1 cellular context compared by ENCODE assay signal in genomic region chr10:102432162-102432950, GRCh38.
TF ChIP-seq lines count a peak whose summit lies in the region.

A gene with protein sequence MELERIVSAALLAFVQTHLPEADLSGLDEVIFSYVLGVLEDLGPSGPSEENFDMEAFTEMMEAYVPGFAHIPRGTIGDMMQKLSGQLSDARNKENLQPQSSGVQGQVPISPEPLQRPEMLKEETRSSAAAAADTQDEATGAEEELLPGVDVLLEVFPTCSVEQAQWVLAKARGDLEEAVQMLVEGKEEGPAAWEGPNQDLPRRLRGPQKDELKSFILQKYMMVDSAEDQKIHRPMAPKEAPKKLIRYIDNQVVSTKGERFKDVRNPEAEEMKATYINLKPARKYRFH (minus strand): TSS chr10:102432574. CDS start chr10:102425188, 7,386 bp downstream.

TF ChIP-seq in HepG2, 621 proteins besides CTCF, POLR2A, EP300 and RAD21 (continued from another document and continues in another):
- TF ChIP-seq, protein P1, sequence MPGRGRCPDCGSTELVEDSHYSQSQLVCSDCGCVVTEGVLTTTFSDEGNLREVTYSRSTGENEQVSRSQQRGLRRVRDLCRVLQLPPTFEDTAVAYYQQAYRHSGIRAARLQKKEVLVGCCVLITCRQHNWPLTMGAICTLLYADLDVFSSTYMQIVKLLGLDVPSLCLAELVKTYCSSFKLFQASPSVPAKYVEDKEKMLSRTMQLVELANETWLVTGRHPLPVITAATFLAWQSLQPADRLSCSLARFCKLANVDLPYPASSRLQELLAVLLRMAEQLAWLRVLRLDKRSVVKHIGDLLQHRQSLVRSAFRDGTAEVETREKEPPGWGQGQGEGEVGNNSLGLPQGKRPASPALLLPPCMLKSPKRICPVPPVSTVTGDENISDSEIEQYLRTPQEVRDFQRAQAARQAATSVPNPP (CRISPR knock-in tag; IDR thresholded peaks at IDR 0.05) = 0 out of 2 replicates have a peak, but pooled peaks have one; percentile 29
- TF ChIP-seq KDM5A (IDR thresholded peaks at IDR 0.05; ENCODE audit: borderline replicate concordance, low read length) = peak; percentile 62; the same call in 1 of the 2 replicates
- TF ChIP-seq KDM1A (CRISPR knock-in tag; IDR thresholded peaks at IDR 0.05) = no peak
- no peak for TF ChIP-seq NFIC (IDR thresholded peaks at IDR 0.05; ENCODE audit: low read length)
- peak; percentile 76; the same call in 1 of the 2 replicates for TF ChIP-seq MIER2 (CRISPR knock-in tag; IDR thresholded peaks at IDR 0.05)
- TF ChIP-seq MAZ (IDR thresholded peaks at IDR 0.05; ENCODE audit: borderline replicate concordance, low read depth, low read length) = peak; percentile 67
- peak; percentile 89 for TF ChIP-seq MAZ (CRISPR knock-in tag; IDR thresholded peaks at IDR 0.05; ENCODE audit: low read depth)
- TF ChIP-seq NR2F6 (IDR thresholded peaks at IDR 0.05) = peak; percentile 17; the same call in 1 of the 2 replicates
- TF ChIP-seq NR2F6 (CRISPR knock-in tag; IDR thresholded peaks at IDR 0.05) = no peak
- peak; percentile 15; the same call in 1 of the 2 replicates for TF ChIP-seq ZNF263 (CRISPR knock-in tag; IDR thresholded peaks at IDR 0.05)
- 0 out of 2 replicates have a peak, but pooled peaks have one; percentile 24 for TF ChIP-seq RARA (CRISPR knock-in tag; IDR thresholded peaks at IDR 0.05)
- TF ChIP-seq ZNF768 (CRISPR knock-in tag; IDR thresholded peaks at IDR 0.05) = peak; percentile 37; the same call in 1 of the 2 replicates
- TF ChIP-seq, protein P2, sequence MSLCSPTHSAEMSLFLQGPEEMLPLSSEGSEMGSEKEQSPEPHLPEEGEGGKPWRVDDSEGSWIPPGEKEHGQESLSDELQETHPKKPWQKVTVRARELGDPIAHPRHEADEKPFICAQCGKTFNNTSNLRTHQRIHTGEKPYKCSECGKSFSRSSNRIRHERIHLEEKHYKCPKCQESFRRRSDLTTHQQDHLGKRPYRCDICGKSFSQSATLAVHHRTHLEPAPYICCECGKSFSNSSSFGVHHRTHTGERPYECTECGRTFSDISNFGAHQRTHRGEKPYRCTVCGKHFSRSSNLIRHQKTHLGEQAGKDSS (CRISPR knock-in tag; IDR thresholded peaks at IDR 0.05; ENCODE audit: borderline replicate concordance, low read depth) = 0 out of 2 replicates have a peak, but pooled peaks have one; percentile 62
- no peak for TF ChIP-seq SOX5 (CRISPR knock-in tag; IDR thresholded peaks at IDR 0.05; ENCODE audit: borderline replicate concordance)
- peak; percentile 95 for TF ChIP-seq THAP9 (CRISPR knock-in tag; IDR thresholded peaks at IDR 0.05; ENCODE audit: borderline replicate concordance)
- no peak for TF ChIP-seq ZNF367 (CRISPR knock-in tag; IDR thresholded peaks at IDR 0.05; ENCODE audit: borderline replicate concordance)
- TF ChIP-seq ZFX (CRISPR knock-in tag; IDR thresholded peaks at IDR 0.05; ENCODE audit: low read depth) = peak; percentile 91
- TF ChIP-seq ZNF567 (CRISPR knock-in tag; IDR thresholded peaks at IDR 0.05; ENCODE audit: borderline replicate concordance) = no peak
- peak; percentile 80 for TF ChIP-seq TCF7 (IDR thresholded peaks at IDR 0.05; ENCODE audit: low read depth)
- 0 out of 2 replicates have a peak, but pooled peaks have one; percentile 51 for TF ChIP-seq ZNF343 (CRISPR knock-in tag; IDR thresholded peaks at IDR 0.05)
- 0 out of 2 replicates have a peak, but pooled peaks have one; percentile 38 for TF ChIP-seq ZNF878 (CRISPR knock-in tag; IDR thresholded peaks at IDR 0.05)
- 0 out of 2 replicates have a peak, but pooled peaks have one; percentile 27 for TF ChIP-seq JUND (CRISPR knock-in tag; IDR thresholded peaks at IDR 0.05)
- TF ChIP-seq, protein P3, sequence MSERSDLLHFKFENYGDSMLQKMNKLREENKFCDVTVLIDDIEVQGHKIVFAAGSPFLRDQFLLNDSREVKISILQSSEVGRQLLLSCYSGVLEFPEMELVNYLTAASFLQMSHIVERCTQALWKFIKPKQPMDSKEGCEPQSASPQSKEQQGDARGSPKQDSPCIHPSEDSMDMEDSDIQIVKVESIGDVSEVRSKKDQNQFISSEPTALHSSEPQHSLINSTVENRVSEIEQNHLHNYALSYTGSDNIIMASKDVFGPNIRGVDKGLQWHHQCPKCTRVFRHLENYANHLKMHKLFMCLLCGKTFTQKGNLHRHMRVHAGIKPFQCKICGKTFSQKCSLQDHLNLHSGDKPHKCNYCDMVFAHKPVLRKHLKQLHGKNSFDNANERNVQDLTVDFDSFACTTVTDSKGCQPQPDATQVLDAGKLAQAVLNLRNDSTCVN (CRISPR knock-in tag; IDR thresholded peaks at IDR 0.05; ENCODE audit: borderline replicate concordance) = peak; percentile 77; the same call in 1 of the 2 replicates
- peak; percentile 73; the same call in 1 of the 2 replicates for TF ChIP-seq ZNF652 (CRISPR knock-in tag; IDR thresholded peaks at IDR 0.05; ENCODE audit: borderline replicate concordance, low read depth)
- no peak for TF ChIP-seq TCF7L2 (IDR thresholded peaks at IDR 0.05; ENCODE audit: low read depth, low read length)
- peak; percentile 83 for TF ChIP-seq TBX2 (CRISPR knock-in tag; IDR thresholded peaks at IDR 0.05; ENCODE audit: borderline replicate concordance)
- TF ChIP-seq, protein P4, sequence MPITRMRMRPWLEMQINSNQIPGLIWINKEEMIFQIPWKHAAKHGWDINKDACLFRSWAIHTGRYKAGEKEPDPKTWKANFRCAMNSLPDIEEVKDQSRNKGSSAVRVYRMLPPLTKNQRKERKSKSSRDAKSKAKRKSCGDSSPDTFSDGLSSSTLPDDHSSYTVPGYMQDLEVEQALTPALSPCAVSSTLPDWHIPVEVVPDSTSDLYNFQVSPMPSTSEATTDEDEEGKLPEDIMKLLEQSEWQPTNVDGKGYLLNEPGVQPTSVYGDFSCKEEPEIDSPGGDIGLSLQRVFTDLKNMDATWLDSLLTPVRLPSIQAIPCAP (CRISPR knock-in tag; IDR thresholded peaks at IDR 0.05; ENCODE audit: low read depth) = no peak; the same call in 1 of the 2 replicates
- peak in 1 of 2 experiments; percentile 88; a peak in 2 of 4 replicates for TF ChIP-seq KLF16 (CRISPR knock-in tag; IDR thresholded peaks at IDR 0.05)
- TF ChIP-seq MIXL1 (CRISPR knock-in tag; IDR thresholded peaks at IDR 0.05) = peak; percentile 61
- TF ChIP-seq YEATS4 (CRISPR knock-in tag; IDR thresholded peaks at IDR 0.05; ENCODE audit: borderline replicate concordance) = peak; percentile 27; the same call in 1 of the 2 replicates
- TF ChIP-seq, protein P5, sequence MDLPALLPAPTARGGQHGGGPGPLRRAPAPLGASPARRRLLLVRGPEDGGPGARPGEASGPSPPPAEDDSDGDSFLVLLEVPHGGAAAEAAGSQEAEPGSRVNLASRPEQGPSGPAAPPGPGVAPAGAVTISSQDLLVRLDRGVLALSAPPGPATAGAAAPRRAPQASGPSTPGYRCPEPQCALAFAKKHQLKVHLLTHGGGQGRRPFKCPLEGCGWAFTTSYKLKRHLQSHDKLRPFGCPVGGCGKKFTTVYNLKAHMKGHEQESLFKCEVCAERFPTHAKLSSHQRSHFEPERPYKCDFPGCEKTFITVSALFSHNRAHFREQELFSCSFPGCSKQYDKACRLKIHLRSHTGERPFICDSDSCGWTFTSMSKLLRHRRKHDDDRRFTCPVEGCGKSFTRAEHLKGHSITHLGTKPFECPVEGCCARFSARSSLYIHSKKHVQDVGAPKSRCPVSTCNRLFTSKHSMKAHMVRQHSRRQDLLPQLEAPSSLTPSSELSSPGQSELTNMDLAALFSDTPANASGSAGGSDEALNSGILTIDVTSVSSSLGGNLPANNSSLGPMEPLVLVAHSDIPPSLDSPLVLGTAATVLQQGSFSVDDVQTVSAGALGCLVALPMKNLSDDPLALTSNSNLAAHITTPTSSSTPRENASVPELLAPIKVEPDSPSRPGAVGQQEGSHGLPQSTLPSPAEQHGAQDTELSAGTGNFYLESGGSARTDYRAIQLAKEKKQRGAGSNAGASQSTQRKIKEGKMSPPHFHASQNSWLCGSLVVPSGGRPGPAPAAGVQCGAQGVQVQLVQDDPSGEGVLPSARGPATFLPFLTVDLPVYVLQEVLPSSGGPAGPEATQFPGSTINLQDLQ (CRISPR knock-in tag; IDR thresholded peaks at IDR 0.05) = no peak
- TF ChIP-seq SMAD3 (CRISPR knock-in tag; IDR thresholded peaks at IDR 0.05) = peak; percentile 82; the same call in 1 of the 2 replicates
- TF ChIP-seq ZNF275 (CRISPR knock-in tag; IDR thresholded peaks at IDR 0.05; ENCODE audit: borderline replicate concordance) = no peak; the same call in 1 of the 2 replicates
- no peak for TF ChIP-seq ZNF333 (CRISPR knock-in tag; IDR thresholded peaks at IDR 0.05; ENCODE audit: borderline replicate concordance)
- TF ChIP-seq, protein P6, sequence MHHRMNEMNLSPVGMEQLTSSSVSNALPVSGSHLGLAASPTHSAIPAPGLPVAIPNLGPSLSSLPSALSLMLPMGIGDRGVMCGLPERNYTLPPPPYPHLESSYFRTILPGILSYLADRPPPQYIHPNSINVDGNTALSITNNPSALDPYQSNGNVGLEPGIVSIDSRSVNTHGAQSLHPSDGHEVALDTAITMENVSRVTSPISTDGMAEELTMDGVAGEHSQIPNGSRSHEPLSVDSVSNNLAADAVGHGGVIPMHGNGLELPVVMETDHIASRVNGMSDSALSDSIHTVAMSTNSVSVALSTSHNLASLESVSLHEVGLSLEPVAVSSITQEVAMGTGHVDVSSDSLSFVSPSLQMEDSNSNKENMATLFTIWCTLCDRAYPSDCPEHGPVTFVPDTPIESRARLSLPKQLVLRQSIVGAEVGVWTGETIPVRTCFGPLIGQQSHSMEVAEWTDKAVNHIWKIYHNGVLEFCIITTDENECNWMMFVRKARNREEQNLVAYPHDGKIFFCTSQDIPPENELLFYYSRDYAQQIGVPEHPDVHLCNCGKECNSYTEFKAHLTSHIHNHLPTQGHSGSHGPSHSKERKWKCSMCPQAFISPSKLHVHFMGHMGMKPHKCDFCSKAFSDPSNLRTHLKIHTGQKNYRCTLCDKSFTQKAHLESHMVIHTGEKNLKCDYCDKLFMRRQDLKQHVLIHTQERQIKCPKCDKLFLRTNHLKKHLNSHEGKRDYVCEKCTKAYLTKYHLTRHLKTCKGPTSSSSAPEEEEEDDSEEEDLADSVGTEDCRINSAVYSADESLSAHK (CRISPR knock-in tag; IDR thresholded peaks at IDR 0.05; ENCODE audit: borderline replicate concordance) = no peak
- peak; percentile 73 for TF ChIP-seq HNRNPLL (IDR thresholded peaks at IDR 0.05; ENCODE audit: low read depth, low read length, poor library complexity, severe bottlenecking)
- TF ChIP-seq HOXA3 (CRISPR knock-in tag; IDR thresholded peaks at IDR 0.05) = peak; percentile 99
- TF ChIP-seq DR1 (CRISPR knock-in tag; IDR thresholded peaks at IDR 0.05) = no peak
- TF ChIP-seq ZNF33B (CRISPR knock-in tag; IDR thresholded peaks at IDR 0.05) = peak; percentile 54; the same call in 1 of the 2 replicates
- no peak for TF ChIP-seq SP1 (IDR thresholded peaks at IDR 0.05)
- peak; percentile 99 for TF ChIP-seq SP1 (CRISPR knock-in tag; IDR thresholded peaks at IDR 0.05)
- peak; percentile 68; the same call in 1 of the 2 replicates for TF ChIP-seq ZNF274 (CRISPR knock-in tag; IDR thresholded peaks at IDR 0.05)
- peak; percentile 68; the same call in 1 of the 2 replicates for TF ChIP-seq ZNF563 (CRISPR knock-in tag; IDR thresholded peaks at IDR 0.05)
- TF ChIP-seq PAXIP1 (CRISPR knock-in tag; conservative IDR thresholded peaks at IDR 0.05) = 0 out of 2 replicates have a peak, but pooled peaks have one; percentile 44
- peak; percentile 82 for TF ChIP-seq PHF5A (CRISPR knock-in tag; IDR thresholded peaks at IDR 0.05; ENCODE audit: low read depth, unreplicated experiment)
- peak; percentile 85; the same call in 1 of the 2 replicates for TF ChIP-seq ZNF788 (CRISPR knock-in tag; IDR thresholded peaks at IDR 0.05; ENCODE audit: borderline replicate concordance)
- TF ChIP-seq HIVEP1 (CRISPR knock-in tag; IDR thresholded peaks at IDR 0.05) = no peak
